In genomic region chr4:14810121-14810520, GRCh38 we compare ENCODE assay signal across 1 cellular context.
TF ChIP-seq lines count a peak whose summit lies in the region.

No MANE protein-coding gene starts in this region.

TF ChIP-seq in GM23338, 12 proteins besides CTCF, POLR2A, EP300 and RAD21 (continued from another document):
- TF ChIP-seq REST (IDR thresholded peaks at IDR 0.05; ENCODE audit: unreplicated experiment), result no peak
- TF ChIP-seq ZNF114 (CRISPR knock-in tag; IDR thresholded peaks at IDR 0.05), result no peak
- TF ChIP-seq CREB1 (CRISPR knock-in tag; IDR thresholded peaks at IDR 0.05; ENCODE audit: low read depth), result no peak
- no peak for TF ChIP-seq STAT1 (IDR thresholded peaks at IDR 0.05; ENCODE audit: unreplicated experiment)
- TF ChIP-seq NANOG (IDR thresholded peaks at IDR 0.05; ENCODE audit: borderline replicate concordance), result no peak
- TF ChIP-seq EZH2phosphoT487 (IDR thresholded peaks at IDR 0.05; ENCODE audit: unreplicated experiment), result no peak
- TF ChIP-seq EZH2 (IDR thresholded peaks at IDR 0.05; ENCODE audit: low read depth, unreplicated experiment), result no peak
- no peak for TF ChIP-seq ETS1 (IDR thresholded peaks at IDR 0.05)
- no peak for TF ChIP-seq ZNF462 (CRISPR knock-in tag; IDR thresholded peaks at IDR 0.05)
